In the genomic region with DNA sequence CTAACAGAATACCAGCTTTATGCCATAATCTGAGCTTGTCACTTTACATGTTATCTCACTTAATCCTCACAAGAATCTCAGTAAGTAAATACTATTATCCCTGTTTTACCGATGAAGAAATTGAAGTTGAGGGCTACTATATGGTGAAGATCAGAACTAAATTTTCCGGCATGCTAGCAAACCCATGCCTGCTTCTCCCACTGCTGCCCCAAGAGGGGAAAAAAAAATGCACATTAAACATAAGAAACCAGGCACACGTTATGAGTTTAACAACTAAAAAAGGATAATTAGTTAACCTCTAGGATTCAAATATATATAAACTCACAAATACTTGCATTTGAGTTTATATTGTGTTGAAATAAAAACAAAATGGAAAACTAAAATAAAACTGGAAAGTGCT, we compare ENCODE assay signal across 23 cellular contexts. TPM values are rescaled to one million over a fixed set of nuclear protein-coding genes. Genes with fewer than 3 reads are reported as not detected.
DNase-seq lines count a peak whose midpoint lies in the region; ATAC-seq and TF ChIP-seq lines count a peak whose summit lies in the region.
"Had no signal": no experiment of that assay in that cellular context is flagged by ENCODE, and none has a peak within 500 bp of the region (broad histone marks: within the 10 kb centered on the region; RNA-seq: fewer than 3 reads in every experiment).

No MANE protein-coding gene starts in this region.

- POLR2A ChIA-PET in HEK293T (lab: Yijun Ruan, JAX), result no interaction called here

- intact Hi-C loops in tibial artery (cut with DNase I; ENCODE audit: low total_unique reads), result no loop called here

- H3K27me3 ChIP-seq in foreskin keratinocyte, result no peaks in the 10 kb centered on the region
- H3K27me3 ChIP-seq in tibial artery, result no peaks in the 10 kb centered on the region
- H3K27me3 ChIP-seq: SJCRH30, tibial nerve had no signal

- TF ChIP-seq CTCF in AG10803 (conservative IDR thresholded peaks at IDR 0.05; ENCODE audit: low read length), result 0 out of 2 replicates have a peak, but pooled peaks have one; percentile 6
- peak; percentile 24 for TF ChIP-seq CTCF in VCaP (conservative IDR thresholded peaks at IDR 0.05)
- TF ChIP-seq CTCF in foreskin keratinocyte (conservative IDR thresholded peaks at IDR 0.05), result peak; percentile 30
- no peak for TF ChIP-seq CTCF in tibial artery (IDR thresholded peaks at IDR 0.05)

- no peak for DNase-seq in AG10803 (ENCODE audit: low read depth)
- DNase-seq in HEK293T (ENCODE audit: extremely low spot score), result peak; percentile 14
- no peak for DNase-seq in foreskin keratinocyte
- DNase-seq in tibial artery, result no peak
- no peak for DNase-seq in NOMO-1 treated with dmso at 0.1 percent for 144 hours (lab: John Stamatoyannopoulos, UW; ENCODE audit: unreplicated experiment)
- DNase-seq in inferior parietal cortex (ENCODE audit: extremely low spot score), result no peak
- DNase-seq in activated CD4-positive, alpha-beta T cell treated with anti-CD3 and anti-CD28 coated beads, Interleukin-2, amount 50 U/mL, for 1 hour, result no peak
- DNase-seq: activated B cell treated with CpG ODN at 0.5 μM for 24 hours; activated CD8-positive, alpha-beta memory T cell treated with anti-CD3 and anti-CD28 coated beads for 24 hours; activated naive CD4-positive, alpha-beta T cell treated with anti-CD3 and anti-CD28 coated beads for 36 hours; activated T-cell treated with anti-CD3 and anti-CD28 coated beads, Interleukin-2, amount 50 U/mL, for 4 hours; effector CD8-positive, alpha-beta T cell; head of caudate nucleus; naive thymus-derived CD8-positive, alpha-beta T cell; NCI-H1436; NCI-H69; SJCRH30; small intestine; stimulated activated CD4-positive, alpha-beta T cell treated with anti-CD3 and anti-CD28 coated beads, Interleukin-4, amount 100 ng/mL, for 1 hour; T-helper 17 cell had no signal

- no peaks in the 10 kb centered on the region for H3K9me3 ChIP-seq in tibial artery
- H3K9me3 ChIP-seq: prostate gland, SJCRH30, tibial nerve had no signal

- H3K4me1 ChIP-seq in foreskin keratinocyte (no peaks in the 10 kb centered on the region), tibial artery (no peaks in the 10 kb centered on the region)
- H3K4me1 ChIP-seq: prostate gland, tibial nerve had no signal

- ATAC-seq in foreskin keratinocyte, result no peak
- ATAC-seq: activated T-cell treated with anti-CD3 and anti-CD28 coated beads, Interleukin-2, amount 50 U/mL, for 4 hours; naive thymus-derived CD8-positive, alpha-beta T cell had no signal

- CTCF ChIA-PET in HEK293T (lab: Yijun Ruan, JAX), result no interaction called here

- no peak overlapping the region for H3K27ac ChIP-seq in VCaP
- H3K27ac ChIP-seq in foreskin keratinocyte, result no peak overlapping the region
- no peak overlapping the region for H3K27ac ChIP-seq in tibial artery
- H3K27ac ChIP-seq: prostate gland, SJCRH30, tibial nerve had no signal

- H3K4me3 ChIP-seq in AG10803 (ENCODE audit: low read length) (no peak overlapping the region), tibial artery (no peak overlapping the region)
- H3K4me3 ChIP-seq: prostate gland, SJCRH30, tibial nerve had no signal

- peaks cover 8 to 17% (median 10%) of the 10 kb centered on the region in 3 donors for H3K36me3 ChIP-seq in tibial artery
- H3K36me3 ChIP-seq: prostate gland, SJCRH30 had no signal

TF ChIP-seq in HEK293T, 16 proteins besides CTCF, POLR2A, EP300 and RAD21:
- TF ChIP-seq ELF4 (IDR thresholded peaks at IDR 0.05) (no peak), L3MBTL2 (conservative IDR thresholded peaks at IDR 0.05) (no peak), NFRKB (IDR thresholded peaks at IDR 0.05) (no peak), SP1 (IDR thresholded peaks at IDR 0.05) (no peak), FOXM1 (IDR thresholded peaks at IDR 0.05; ENCODE audit: borderline replicate concordance) (no peak), BHLHE40 (IDR thresholded peaks at IDR 0.05; ENCODE audit: borderline replicate concordance) (no peak), FOXK2 (IDR thresholded peaks at IDR 0.05) (no peak), TARDBP (IDR thresholded peaks at IDR 0.05) (no peak), SUZ12 (IDR thresholded peaks at IDR 0.05) (no peak), CTBP1 (IDR thresholded peaks at IDR 0.05; ENCODE audit: borderline replicate concordance) (no peak), ARNT (IDR thresholded peaks at IDR 0.05) (no peak)
- TF ChIP-seq, protein P1, sequence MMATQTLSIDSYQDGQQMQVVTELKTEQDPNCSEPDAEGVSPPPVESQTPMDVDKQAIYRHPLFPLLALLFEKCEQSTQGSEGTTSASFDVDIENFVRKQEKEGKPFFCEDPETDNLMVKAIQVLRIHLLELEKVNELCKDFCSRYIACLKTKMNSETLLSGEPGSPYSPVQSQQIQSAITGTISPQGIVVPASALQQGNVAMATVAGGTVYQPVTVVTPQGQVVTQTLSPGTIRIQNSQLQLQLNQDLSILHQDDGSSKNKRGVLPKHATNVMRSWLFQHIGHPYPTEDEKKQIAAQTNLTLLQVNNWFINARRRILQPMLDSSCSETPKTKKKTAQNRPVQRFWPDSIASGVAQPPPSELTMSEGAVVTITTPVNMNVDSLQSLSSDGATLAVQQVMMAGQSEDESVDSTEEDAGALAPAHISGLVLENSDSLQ (IDR thresholded peaks at IDR 0.05), result no peak

RNA-seq across cellular contexts. Expression of gene SLC10A7, which starts 10.8 kb away (rescaled TPM):
- total RNA-seq in foreskin keratinocyte, result 12.4 and 13.1 TPM in 2 replicates
- polyA plus RNA-seq in foreskin keratinocyte, result 2.8 and 3.3 TPM in 2 replicates

Comparison
In these comparisons a context has a peak if more than half of its experiments do, and no peak if none do; other contexts are left out.
1. CTCF ChIP-seq: peak in AG10803 (single experiment), VCaP (single experiment) and foreskin keratinocyte (single experiment); none in tibial artery (0 of 2).